ENCODE assay signal across 8 cellular contexts in genomic region chr11:123302751-123303195, GRCh38.
DNase-seq lines count a peak whose midpoint lies in the region; ATAC-seq and TF ChIP-seq lines count a peak whose summit lies in the region.

No MANE protein-coding gene starts in this region.

- no peaks in the 10 kb centered on the region for H3K36me3 ChIP-seq in ovary

- no peak for TF ChIP-seq POLR2A in ovary (IDR thresholded peaks at IDR 0.05)

- peak; percentile 75 for ATAC-seq in HG02610 (IDR thresholded peaks at IDR 0.05; ENCODE audit: unreplicated experiment)

- H3K4me1 ChIP-seq in ovary (ENCODE audit: insufficient read depth): no peaks in the 10 kb centered on the region

- H3K9me3 ChIP-seq in ovary: no peaks in the 10 kb centered on the region

- POLR2A ChIA-PET in GM10248 (lab: Yijun Ruan, JAX): no interaction called here

- DNase-seq in GM10248 (ENCODE audit: extremely low spot score) (peak; percentile 65), islet precursor cell (peak; percentile 66), hippocampal formation (lab: John Stamatoyannopoulos, UW) (no peak), HuH-7.5 (ENCODE audit: low spot score) (no peak), NCI-H1417 (lab: John Stamatoyannopoulos, UW) (no peak), ovary (no peak)
- DNase-seq in activated CD4-positive, alpha-beta T cell treated with anti-CD3 and anti-CD28 coated beads for 4 hours: peak; percentile 33 to 43

- H3K4me3 ChIP-seq in ovary: no peak overlapping the region

- CTCF ChIA-PET in GM10248 (lab: Yijun Ruan, JAX): interaction anchor here (0.9 to 6.5 kb wide), 13 partner anchors 10 to 250 kb away, joined by 3 to 79 read pairs (median 3); no protein-coding TSS in a partner anchor

- no peak overlapping the region for H3K27ac ChIP-seq in ovary

- TF ChIP-seq CTCF in GM10248 (IDR thresholded peaks at IDR 0.05; ENCODE audit: control extremely low read depth, extremely low read depth, low read depth, missing control alignments) (no peak), ovary (IDR thresholded peaks at IDR 0.05) (no peak)

- 67 to 71% (median 69%) methylated on average over 8 of the region's 8 CpGs for WGBS in ovary, 3 donors

- no peaks in the 10 kb centered on the region for H3K27me3 ChIP-seq in ovary

- intact Hi-C loops in ovary (cut with DNase I): loop anchor here in 2 of 4 donors (5.0 kb wide), 1 partner anchor 175 kb away; no protein-coding TSS in a partner anchor

- TF ChIP-seq EP300 in ovary (IDR thresholded peaks at IDR 0.05): no peak

Comparison
In these comparisons a context has a peak if more than half of its experiments do, and no peak if none do; other contexts are left out.
1. DNase-seq: peak in GM10248 (single experiment), activated CD4-positive, alpha-beta T cell treated with anti-CD3 and anti-CD28 coated beads for 4 hours (2 of 2) and islet precursor cell (single experiment); none in hippocampal formation (0 of 2), HuH-7.5 (single experiment), NCI-H1417 (0 of 3) and ovary (0 of 5).